ENCODE assay signal across 11 cellular contexts in the genomic region with DNA sequence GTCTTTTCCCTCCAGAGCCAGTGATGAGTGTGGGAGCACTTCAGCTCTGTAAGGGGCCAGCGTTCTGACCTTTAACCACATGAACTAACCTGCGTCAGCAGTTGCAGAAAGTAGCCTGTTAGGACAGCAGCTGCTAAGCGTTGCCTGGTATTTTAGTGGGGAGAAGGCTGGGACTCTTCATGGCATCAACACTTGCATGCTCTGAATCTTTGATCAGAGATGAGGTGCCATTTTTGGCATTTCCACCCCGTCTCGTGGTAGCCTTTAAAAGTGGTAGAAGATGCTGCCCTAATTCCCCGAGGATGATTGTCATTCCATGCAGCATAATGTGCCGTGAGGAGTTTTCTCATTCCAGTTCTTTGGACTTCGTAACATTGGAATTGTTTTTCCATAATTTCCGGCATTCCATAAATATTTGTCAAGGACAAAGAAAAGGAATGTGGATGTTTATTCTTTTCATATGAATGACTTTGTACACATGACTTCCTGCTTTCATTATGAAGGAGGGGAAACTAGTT.
DNase-seq lines count a peak whose midpoint lies in the region; ATAC-seq lines count a peak whose summit lies in the region.
"Had no signal": no experiment of that assay in that cellular context is flagged by ENCODE, and none has a peak within 500 bp of the region (broad histone marks: within the 10 kb centered on the region; RNA-seq: fewer than 3 reads in every experiment).

No MANE protein-coding gene starts in this region.

- H3K4ac ChIP-seq in mesenchymal stem cell (ENCODE audit: low read depth in 1 of 2, low read length in 2 of 2): no peak overlapping the region

- under 1% methylated on average over 7 of the region's 9 CpGs for WGBS in mesenchymal stem cell

- peak overlapping the region; percentile 46 for H3K4me2 ChIP-seq in mesenchymal stem cell (ENCODE audit: low read length, poor library complexity, severe bottlenecking)

- peak overlapping the region; percentile 26 to 72 for H3K18ac ChIP-seq in mesenchymal stem cell (ENCODE audit: low read depth in 1 of 2, low read length in 2 of 2)

- ATAC-seq in HG03175 (IDR thresholded peaks at IDR 0.05; ENCODE audit: unreplicated experiment): no peak

- DNase-seq in ACHN (peak; percentile 75), HuH-7.5 (ENCODE audit: low spot score) (peak; percentile 32), dedifferentiated amniotic fluid mesenchymal stem cell (ENCODE audit: extremely low spot score) (peak; percentile 58), mesenchymal stem cell (peak; percentile 95), NCI-H446 treated with DMSO at 0.1 percent for 48 hours (lab: John Stamatoyannopoulos, UW) (no peak), NK-92 (lab: John Stamatoyannopoulos, UW; ENCODE audit: unreplicated experiment) (no peak), OCI-M1 (lab: John Stamatoyannopoulos, UW) (no peak)
- DNase-seq: activated CD4-positive, alpha-beta T cell treated with anti-CD3 and anti-CD28 coated beads, Interleukin-2, amount 10 ng/mL, durations not matched to agents 7 days and 5 days; DND-41; NCI-H187 treated with DMSO at 0.1 percent for 48 hours had no signal

- in situ Hi-C loops in ACHN (cut with HindIII; ENCODE audit: low pct_ligation_motif_present, low pct_unique_long_range_greater_than_20kb, low sequenced_read_pairs): no loop called here

- H4K91ac ChIP-seq in mesenchymal stem cell (ENCODE audit: low read length): no peak overlapping the region

- H3K9me3 ChIP-seq in mesenchymal stem cell (ENCODE audit: control insufficient read depth, low read length): no peaks in the 10 kb centered on the region

- H2AFZ ChIP-seq in mesenchymal stem cell (ENCODE audit: low read depth, low read length): no peak overlapping the region

- no peak overlapping the region for H3K14ac ChIP-seq in mesenchymal stem cell (ENCODE audit: low read length in 2 of 2)

- peak overlapping the region; percentile 42 for H3K9ac ChIP-seq in mesenchymal stem cell (ENCODE audit: low read length)

- no peak overlapping the region for H2BK15ac ChIP-seq in mesenchymal stem cell (ENCODE audit: low read depth, poor library complexity, severe bottlenecking)

- no peaks in the 10 kb centered on the region for H3K27me3 ChIP-seq in mesenchymal stem cell (ENCODE audit: control insufficient read depth in 1 of 2, insufficient read depth in 1 of 2, low read length in 2 of 2)

- H3K79me1 ChIP-seq in mesenchymal stem cell (replicated peaks; ENCODE audit: low read length, poor library complexity, severe bottlenecking): peaks cover 4% of the 10 kb centered on the region

- H4K8ac ChIP-seq in mesenchymal stem cell (ENCODE audit: low read length): no peak overlapping the region

- H2AK5ac ChIP-seq in mesenchymal stem cell (ENCODE audit: low read length, severe bottlenecking): peak overlapping the region; percentile 3

- H2BK12ac ChIP-seq in mesenchymal stem cell (ENCODE audit: low read length in 2 of 2): peak overlapping the region in 1 of 2 experiments; percentile 38

- peak overlapping the region in 1 of 2 experiments; percentile 16 for H3K4me3 ChIP-seq in mesenchymal stem cell (ENCODE audit: insufficient read depth in 1 of 2, low read depth in 1 of 2, low read length in 2 of 2)

- peak overlapping the region; percentile 94 for H2BK5ac ChIP-seq in mesenchymal stem cell (ENCODE audit: low read depth, low read length, poor library complexity, severe bottlenecking)

- peaks cover 24% of the 10 kb centered on the region for H3K4me1 ChIP-seq in mesenchymal stem cell (ENCODE audit: control insufficient read depth, insufficient read depth, low read depth, low read length)

- H3K36me3 ChIP-seq in mesenchymal stem cell (ENCODE audit: control insufficient read depth in 1 of 2, insufficient read depth in 2 of 2, low read depth in 1 of 2, low read length in 2 of 2): peaks cover 18 to 52% of the 10 kb centered on the region in 2 experiments

- H2BK120ac ChIP-seq in mesenchymal stem cell (ENCODE audit: low read depth, low read length): no peak overlapping the region

- H3K23ac ChIP-seq in mesenchymal stem cell (ENCODE audit: low read length in 2 of 2): no peak overlapping the region

- H3K27ac ChIP-seq in mesenchymal stem cell (ENCODE audit: low read length, poor library complexity, severe bottlenecking): peak overlapping the region; percentile 88

Comparison
In these comparisons a context has a peak if more than half of its experiments do, and no peak if none do; other contexts are left out.
1. DNase-seq: peak in ACHN (single experiment), HuH-7.5 (single experiment), dedifferentiated amniotic fluid mesenchymal stem cell (single experiment) and mesenchymal stem cell (single experiment); none in NCI-H446 treated with DMSO at 0.1 percent for 48 hours (single experiment), NK-92 (single experiment) and OCI-M1 (single experiment).